ENCODE assay signal across 17 cellular contexts in the genomic region with DNA sequence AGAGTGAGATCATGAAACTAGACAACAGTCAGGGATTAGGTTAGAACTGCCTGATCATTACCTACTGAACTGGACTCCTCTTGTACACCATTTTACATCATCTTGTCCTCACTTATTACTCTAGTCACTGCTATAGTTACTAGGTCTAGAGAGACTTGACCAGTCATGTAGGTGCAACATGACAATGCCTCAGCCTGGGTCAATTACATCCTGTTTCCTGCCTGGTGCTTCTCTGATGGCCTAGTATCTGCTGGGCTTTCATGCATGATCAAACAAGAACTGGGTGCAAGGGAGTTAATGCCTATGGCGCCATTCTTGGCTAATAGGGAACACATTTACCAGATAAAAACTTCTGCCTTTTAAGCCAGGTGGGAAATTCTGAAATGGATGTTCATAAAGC. TPM values are rescaled to one million over a fixed set of nuclear protein-coding genes. Genes with fewer than 3 reads are reported as not detected.
DNase-seq lines count a peak whose midpoint lies in the region; ATAC-seq, FAIRE-seq and TF ChIP-seq lines count a peak whose summit lies in the region.
"Had no signal": no experiment of that assay in that cellular context is flagged by ENCODE, and none has a peak within 500 bp of the region (broad histone marks: within the 10 kb centered on the region; RNA-seq: fewer than 3 reads in every experiment).

No MANE protein-coding gene starts in this region.

- H4K20me1 ChIP-seq in mammary epithelial cell (ENCODE audit: insufficient read depth, low read length): no peaks in the 10 kb centered on the region
- H4K20me1 ChIP-seq in K562 (replicated peaks; ENCODE audit: control insufficient read depth, insufficient read depth, low read length): no peaks in the 10 kb centered on the region
- H4K20me1 ChIP-seq in keratinocyte (ENCODE audit: control insufficient read depth, extremely low read depth, insufficient read depth, low read length): no peaks in the 10 kb centered on the region
- H4K20me1 ChIP-seq: BLaER1 treated with 17β-estradiol and CSF1 and Interleukin-3, amounts not matched to agents 10 nM and 100 nM had no signal

- in situ Hi-C loops in mammary epithelial cell (cut with MboI; ENCODE audit: low sequenced_read_pairs in 2 of 2) (no loop called here), K562 (cut with MboI) (no loop called here)

- H3K4me2 ChIP-seq in mammary epithelial cell (ENCODE audit: insufficient read depth, low read depth, low read length) (peak overlapping the region; percentile 1), K562 (ENCODE audit: insufficient read depth, low read length) (no peak overlapping the region), keratinocyte (ENCODE audit: control insufficient read depth, extremely low read depth, insufficient read depth, low read depth, low read length) (peak overlapping the region; percentile 17)
- H3K4me2 ChIP-seq: BLaER1 treated with 17β-estradiol and CSF1 and Interleukin-3, amounts not matched to agents 10 nM and 100 nM had no signal

- WGBS in mammary epithelial cell (ENCODE audit: low coverage, missing lambda C conversion rate): 100% methylated on average over 1 of the region's 1 CpG
- 7% methylated on average over 1 of the region's 1 CpG for WGBS in K562 (ENCODE audit: insufficient coverage, low coverage, missing lambda C conversion rate)

- H3K4me3 Mint-ChIP-seq in MCF 10A (ENCODE audit: unreplicated experiment): no peak overlapping the region
- H3K4me3 Mint-ChIP-seq in activated CD4-positive, alpha-beta T cell treated with anti-CD3 and anti-CD28 coated beads, Interleukin-2, amount 10 ng/mL, durations not matched to agents 7 days and 5 days: no peak overlapping the region
- H3K4me3 Mint-ChIP-seq: CD4-positive, CD25-positive, alpha-beta regulatory T cell had no signal

- TF ChIP-seq RAD21 in K562 (CRISPR knock-in tag; conservative IDR thresholded peaks at IDR 0.05 in 1 of 2, IDR thresholded peaks at IDR 0.05 in 1 of 2): no peak

- H3K4me3 ChIP-seq in mammary epithelial cell (replicated peaks in 1 of 3; ENCODE audit: insufficient read depth in 1 of 3, low read depth in 2 of 3, low read length in 3 of 3) (no peak overlapping the region), K562 (no peak overlapping the region), keratinocyte (ENCODE audit: control insufficient read depth in 2 of 3, extremely low read depth in 1 of 3, insufficient read depth in 2 of 3, low read depth in 1 of 3, low read length in 3 of 3) (no peak overlapping the region)
- H3K4me3 ChIP-seq: BLaER1 treated with 17β-estradiol and CSF1 and Interleukin-3, amounts not matched to agents 10 nM and 100 nM; GM12878; HAP-1 had no signal

- H3K27ac ChIP-seq in mammary epithelial cell (ENCODE audit: insufficient read depth, low read depth, low read length): no peak overlapping the region
- H3K27ac ChIP-seq in K562 (ENCODE audit: extremely low read depth, low read depth, low read length): no peak overlapping the region
- H3K27ac ChIP-seq in keratinocyte (ENCODE audit: control insufficient read depth, insufficient read depth, low read length): no peak overlapping the region
- H3K27ac ChIP-seq: BLaER1 treated with 17β-estradiol and CSF1 and Interleukin-3, amounts not matched to agents 10 nM and 100 nM had no signal

- CTCF ChIA-PET in mammary epithelial cell (lab: Charles Lee; ENCODE audit: low non-redundant PET) (no interaction called here), MCF 10A (lab: Yijun Ruan, JAX) (interaction anchor here (0.7 kb wide), 1 partner anchor 1552 kb away, joined by 4 read pairs; no protein-coding TSS in a partner anchor), K562 (lab: Yijun Ruan, JAX; ENCODE audit: low intra/inter-chr PET ratio) (no interaction called here)
- CTCF ChIA-PET in activated CD4-positive, alpha-beta T cell treated with anti-CD3 and anti-CD28 coated beads, Interleukin-2, amount 10 ng/mL, durations not matched to agents 7 days and 5 days (lab: Charles Lee): no interaction called here

- H3K27me3 Mint-ChIP-seq in MCF 10A (ENCODE audit: insufficient read depth, unreplicated experiment): no peaks in the 10 kb centered on the region
- peaks cover 5% of the 10 kb centered on the region for H3K27me3 Mint-ChIP-seq in activated CD4-positive, alpha-beta T cell treated with anti-CD3 and anti-CD28 coated beads, Interleukin-2, amount 10 ng/mL, durations not matched to agents 7 days and 5 days

- peak overlapping the region; percentile 32 for H2AFZ ChIP-seq in mammary epithelial cell (ENCODE audit: low read depth, low read length)
- H2AFZ ChIP-seq in K562 (ENCODE audit: low read depth, low read length): no peak overlapping the region
- peak overlapping the region; percentile 67 for H2AFZ ChIP-seq in keratinocyte (ENCODE audit: control insufficient read depth, low read length)

- H3K27ac Mint-ChIP-seq in MCF 10A (ENCODE audit: low read depth, unreplicated experiment): no peak overlapping the region
- H3K27ac Mint-ChIP-seq in activated CD4-positive, alpha-beta T cell treated with anti-CD3 and anti-CD28 coated beads, Interleukin-2, amount 10 ng/mL, durations not matched to agents 7 days and 5 days: no peak overlapping the region
- H3K27ac Mint-ChIP-seq: CD4-positive, CD25-positive, alpha-beta regulatory T cell had no signal

- POLR2A ChIA-PET in MCF 10A (lab: Yijun Ruan, JAX) (no interaction called here), K562 (lab: Yijun Ruan, JAX) (no interaction called here)
- POLR2A ChIA-PET in activated CD4-positive, alpha-beta T cell treated with anti-CD3 and anti-CD28 coated beads, Interleukin-2, amount 10 ng/mL, durations not matched to agents 7 days and 5 days (lab: Charles Lee): no interaction called here

- H3K9me1 ChIP-seq in K562 (ENCODE audit: control insufficient read depth, insufficient read depth, low read length): no peaks in the 10 kb centered on the region
- no peaks in the 10 kb centered on the region for H3K9me1 ChIP-seq in keratinocyte (ENCODE audit: control insufficient read depth, extremely low read depth, insufficient read depth, low read length)

- H3K9me3 ChIP-seq in mammary epithelial cell (replicated peaks; ENCODE audit: insufficient read depth, low read length) (no peaks in the 10 kb centered on the region), K562 (replicated peaks; ENCODE audit: control insufficient read depth, insufficient read depth, low read depth, low read length) (no peaks in the 10 kb centered on the region), keratinocyte (ENCODE audit: control insufficient read depth, low read depth, low read length) (no peaks in the 10 kb centered on the region)
- H3K9me3 ChIP-seq: HAP-1 had no signal

- intact Hi-C loops in mammary epithelial cell (cut with micrococcal nuclease): loop anchor here (5.0 kb wide), 1 partner anchor 40 kb away; a partner anchor contains a TSS
- intact Hi-C loops in MCF 10A (cut with micrococcal nuclease): no loop called here
- intact Hi-C loops in K562 (cut with micrococcal nuclease): no loop called here

- H3K36me3 ChIP-seq in mammary epithelial cell (ENCODE audit: insufficient read depth, low read length) (no peaks in the 10 kb centered on the region), K562 (ENCODE audit: control insufficient read depth, insufficient read depth, low read length) (no peaks in the 10 kb centered on the region), keratinocyte (ENCODE audit: control insufficient read depth in 2 of 2, extremely low read depth in 1 of 2, insufficient read depth in 2 of 2, low read length in 2 of 2) (no peaks in the 10 kb centered on the region)
- H3K36me3 ChIP-seq: BLaER1 treated with 17β-estradiol and CSF1 and Interleukin-3, amounts not matched to agents 10 nM and 100 nM; HAP-1 had no signal

- H3K79me2 ChIP-seq in mammary epithelial cell (ENCODE audit: insufficient read depth, low read length): no peaks in the 10 kb centered on the region
- no peaks in the 10 kb centered on the region for H3K79me2 ChIP-seq in K562 (ENCODE audit: control insufficient read depth, insufficient read depth, low read length)
- H3K79me2 ChIP-seq in keratinocyte (ENCODE audit: control insufficient read depth, insufficient read depth, low read length): no peaks in the 10 kb centered on the region

- TF ChIP-seq EP300 in K562 (IDR thresholded peaks at IDR 0.05; ENCODE audit: low read length): no peak

- no peaks in the 10 kb centered on the region for H3K36me3 Mint-ChIP-seq in MCF 10A (ENCODE audit: insufficient read depth, unreplicated experiment)
- H3K36me3 Mint-ChIP-seq in activated CD4-positive, alpha-beta T cell treated with anti-CD3 and anti-CD28 coated beads, Interleukin-2, amount 10 ng/mL, durations not matched to agents 7 days and 5 days (ENCODE audit: low read depth): no peaks in the 10 kb centered on the region
- H3K36me3 Mint-ChIP-seq: CD4-positive, CD25-positive, alpha-beta regulatory T cell had no signal

- no TSS peak for BruUV-seq in mammary epithelial cell (replicated peaks; lab: Mats Ljungman, UMichigan)
- BruUV-seq in MCF 10A (replicated peaks; lab: Mats Ljungman, UMichigan): no TSS peak
- no TSS peak for BruUV-seq in K562 (replicated peaks; lab: Mats Ljungman, UMichigan)

- H3K9ac ChIP-seq in mammary epithelial cell (ENCODE audit: insufficient read depth, low read length) (no peak overlapping the region), K562 (ENCODE audit: insufficient read depth in 1 of 2, low read depth in 2 of 2, low read length in 2 of 2) (no peak overlapping the region), keratinocyte (ENCODE audit: control insufficient read depth, extremely low read depth, insufficient read depth, low read length) (no peak overlapping the region)
- H3K9ac ChIP-seq: BLaER1 treated with 17β-estradiol and CSF1 and Interleukin-3, amounts not matched to agents 10 nM and 100 nM had no signal

- ATAC-seq in K562: no peak
- ATAC-seq: GM12878, HepG2 had no signal

- no peaks in the 10 kb centered on the region for H3K9me3 Mint-ChIP-seq in MCF 10A (ENCODE audit: unreplicated experiment)
- H3K9me3 Mint-ChIP-seq in activated CD4-positive, alpha-beta T cell treated with anti-CD3 and anti-CD28 coated beads, Interleukin-2, amount 10 ng/mL, durations not matched to agents 7 days and 5 days: no peaks in the 10 kb centered on the region

- peak; percentile 42 for DNase-seq in mammary epithelial cell
- no peak for DNase-seq in MCF 10A (ENCODE audit: unreplicated experiment)
- no peak for DNase-seq in K562 (ENCODE audit: extremely low read depth in 1 of 4, low spot score in 3 of 4)
- no peak for DNase-seq in keratinocyte (ENCODE audit: low read depth, low spot score)
- no peak for DNase-seq in NOMO-1 treated with dmso at 0.1 percent for 144 hours (lab: John Stamatoyannopoulos, UW; ENCODE audit: unreplicated experiment)
- DNase-seq in activated CD4-positive, alpha-beta T cell treated with anti-CD3 and anti-CD28 coated beads, Interleukin-2, amount 10 ng/mL, durations not matched to agents 7 days and 5 days: no peak
- DNase-seq in medulla oblongata (ENCODE audit: extremely low spot score): no peak
- DNase-seq: ACHN; CD4-positive, CD25-positive, alpha-beta regulatory T cell; DMS53; GOT3 had no signal

- H3K27me3 ChIP-seq in mammary epithelial cell (ENCODE audit: insufficient read depth, low read length) (no peaks in the 10 kb centered on the region), K562 (ENCODE audit: control insufficient read depth in 2 of 2, insufficient read depth in 2 of 2, low read length in 2 of 2) (no peaks in the 10 kb centered on the region), keratinocyte (ENCODE audit: control insufficient read depth, extremely low read depth, insufficient read depth, low read length) (no peaks in the 10 kb centered on the region)
- H3K27me3 ChIP-seq: BLaER1 treated with 17β-estradiol and CSF1 and Interleukin-3, amounts not matched to agents 10 nM and 100 nM had no signal

- no peak for TF ChIP-seq CTCF in mammary epithelial cell (conservative IDR thresholded peaks at IDR 0.05 in 1 of 2, IDR thresholded peaks at IDR 0.05 in 1 of 2; ENCODE audit: extremely low read depth in 1 of 2, insufficient read depth in 1 of 2, low read depth in 1 of 2, low read length in 2 of 2)
- TF ChIP-seq CTCF in MCF 10A (IDR thresholded peaks at IDR 0.05; ENCODE audit: unreplicated experiment): no peak
- no peak for TF ChIP-seq CTCF in K562 (IDR thresholded peaks at IDR 0.05 in 2 of 3, conservative IDR thresholded peaks at IDR 0.05 in 1 of 3; ENCODE audit: insufficient read depth in 2 of 3, low read depth in 1 of 3, low read length in 3 of 3)
- TF ChIP-seq CTCF in keratinocyte (optimal IDR thresholded peaks at IDR 0.05 in 1 of 3, IDR thresholded peaks at IDR 0.05 in 1 of 3, conservative IDR thresholded peaks at IDR 0.05 in 1 of 3; ENCODE audit: extremely low read depth in 1 of 3, insufficient read depth in 2 of 3, low read length in 3 of 3): no peak

- no peak for FAIRE-seq in K562 (lab: Jason Lieb, UNC)
- FAIRE-seq in keratinocyte (lab: Jason Lieb, UNC): peak; percentile 64
- FAIRE-seq: GM12878, GM18507, HepG2, HTR-8/SVneo had no signal

- H3K4me1 ChIP-seq in mammary epithelial cell (ENCODE audit: insufficient read depth, low read length) (peaks cover 13% of the 10 kb centered on the region), K562 (replicated peaks in 1 of 2; ENCODE audit: control insufficient read depth in 2 of 2, insufficient read depth in 2 of 2, low read length in 2 of 2) (no peaks in the 10 kb centered on the region), keratinocyte (ENCODE audit: control insufficient read depth, extremely low read depth, insufficient read depth, low read length) (peaks cover 7% of the 10 kb centered on the region)
- H3K4me1 ChIP-seq: BLaER1 treated with 17β-estradiol and CSF1 and Interleukin-3, amounts not matched to agents 10 nM and 100 nM; HAP-1 had no signal

- dilution Hi-C loops in mammary epithelial cell (cut with HindIII; ENCODE audit: low sequenced_read_pairs) (no loop called here), keratinocyte (cut with MboI; ENCODE audit: extremely low pct_ligation_motif_present, low sequenced_read_pairs) (no loop called here)

- no peak for TF ChIP-seq POLR2A in K562 (conservative IDR thresholded peaks at IDR 0.05)

- no peaks in the 10 kb centered on the region for H3K4me1 Mint-ChIP-seq in MCF 10A (ENCODE audit: insufficient read depth, unreplicated experiment)
- no peaks in the 10 kb centered on the region for H3K4me1 Mint-ChIP-seq in activated CD4-positive, alpha-beta T cell treated with anti-CD3 and anti-CD28 coated beads, Interleukin-2, amount 10 ng/mL, durations not matched to agents 7 days and 5 days
- H3K4me1 Mint-ChIP-seq: CD4-positive, CD25-positive, alpha-beta regulatory T cell had no signal

RNA-seq across cellular contexts. Expression of a gene that starts 39.2 kb away (rescaled TPM):
- total RNA-seq in mammary epithelial cell (10 to 100 TPM; 11.3 to 20.2 TPM), MCF 10A (2022) (7.6 and 9.8 TPM in 2 replicates), K562 (2014; rRNA removed) (18.5 and 19.3 TPM in 2 replicates), K562 (2014; rRNA removed; fragmentation: Illumina TruSeq; extraction: Trizol) (59.5 and 72.5 TPM in 2 replicates), K562 (2015; rRNA removed; fragmentation: Illumina TruSeq; extraction: Trizol) (46.4 and 53.6 TPM in 2 replicates), K562 (2021) (35.8 and 39.4 TPM in 2 replicates)
- polyA plus RNA-seq in mammary epithelial cell (9.8 TPM), K562 (2011; rRNA removed) (29.6 and 37.7 TPM in 2 replicates), K562 (2014; fragmentation: Illumina TruSeq; extraction: Trizol) (26.9 and 27.8 TPM in 2 replicates), K562 (2014; fragmentation: Nextera tagmentation; extraction: Ambion mirVana) (10 to 100 TPM; 13.0 to 13.1 TPM), K562 (2014; rRNA removed) (16.6 and 18.7 TPM in 2 replicates), keratinocyte (5.4 to 14.3 TPM (median 7.1 TPM) in 3 replicates)
- polyA minus RNA-seq in mammary epithelial cell (25.2 TPM), keratinocyte (12.5 to 27.2 TPM (median 12.7 TPM) in 3 replicates)
- total RNA-seq in K562 (2011; cell fraction: chromatin; rRNA removed; ENCODE audit: low replicate concordance): 83.5 and 190 TPM in 2 replicates
- total RNA-seq in K562 (2011; cell fraction: nucleolus; rRNA removed): 30.9 and 48.4 TPM in 2 replicates
- total RNA-seq in K562 (2011; cell fraction: nucleoplasm; rRNA removed): 61.4 and 81.8 TPM in 2 replicates
- 5.4 and 16.8 TPM in 2 replicates for polyA plus RNA-seq in K562 (2011; cell fraction: cytosol; rRNA removed)
- polyA plus RNA-seq in K562 (2011; cell fraction: nucleus; rRNA removed): 21.2 and 25.8 TPM in 2 replicates
- 15.7 and 18.4 TPM in 2 replicates for polyA plus RNA-seq in K562 (2012)
- polyA minus RNA-seq in K562 (2011; rRNA and poly(A)+ RNA removed): 125 and 136 TPM in 2 replicates
- polyA minus RNA-seq in K562 (2011; cell fraction: cytosol; rRNA and poly(A)+ RNA removed): 19.9 and 31.5 TPM in 2 replicates
- 85.4 and 147 TPM in 2 replicates for polyA minus RNA-seq in K562 (2011; cell fraction: nucleus; rRNA and poly(A)+ RNA removed)
- polyA plus RNA-seq in keratinocyte (2011; ENCODE audit: low read depth): 0.69 TPM
- 3.0 and 5.8 TPM in 2 replicates for polyA plus RNA-seq in keratinocyte (2011; cell fraction: cytosol; rRNA removed)
- polyA plus RNA-seq in keratinocyte (2011; cell fraction: nucleus; rRNA removed): 5.9 and 6.8 TPM in 2 replicates
- 3.4 and 5.8 TPM in 2 replicates for polyA plus RNA-seq in keratinocyte (2012; ENCODE audit: low replicate concordance)
- polyA minus RNA-seq in keratinocyte (2011; cell fraction: cytosol; rRNA and poly(A)+ RNA removed): 5.0 TPM
- 14.9 and 26.1 TPM in 2 replicates for polyA minus RNA-seq in keratinocyte (2011; cell fraction: nucleus; rRNA and poly(A)+ RNA removed)
- 10 to 100 TPM; 39.1 to 40.4 TPM for total RNA-seq in activated CD4-positive, alpha-beta T cell treated with anti-CD3 and anti-CD28 coated beads, Interleukin-2, amount 10 ng/mL, durations not matched to agents 7 days and 5 days
